ENCODE assay signal across 13 cellular contexts in the genomic region with DNA sequence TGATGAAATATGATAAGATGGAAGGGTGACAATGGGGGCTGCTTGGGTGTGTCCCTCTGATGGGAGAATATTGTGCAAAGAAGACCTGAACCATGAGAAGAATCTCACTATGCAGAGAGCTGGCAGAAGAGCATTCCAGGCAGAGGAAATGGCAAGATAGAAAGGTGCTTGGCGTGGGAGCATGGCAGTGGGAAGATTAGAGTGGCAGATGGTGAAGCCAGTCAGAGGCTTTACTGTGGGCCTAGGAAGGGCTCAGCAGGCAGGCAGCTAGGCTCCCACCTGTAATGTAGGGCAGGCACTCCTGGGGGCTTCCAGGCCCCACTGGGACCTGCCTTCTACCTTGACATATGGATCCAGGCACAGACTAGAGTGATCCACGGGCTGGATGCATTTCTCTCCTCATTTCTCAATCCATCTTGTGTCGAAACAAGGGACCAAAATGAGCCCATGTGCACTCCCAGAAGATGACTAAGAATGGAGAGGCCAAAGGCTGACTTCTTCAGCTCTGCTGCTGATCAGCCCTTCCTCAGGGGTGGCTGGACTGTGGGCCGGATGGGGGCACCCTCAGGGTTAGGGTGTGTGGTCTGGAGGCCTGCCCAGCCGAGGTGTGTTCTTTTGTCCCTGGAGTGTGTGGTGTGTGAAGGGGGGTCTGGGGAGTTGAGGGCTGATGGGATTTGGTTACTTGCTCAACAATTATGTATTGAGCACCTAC.
DNase-seq lines count a peak whose midpoint lies in the region; TF ChIP-seq lines count a peak whose summit lies in the region.
"Had no signal": no experiment of that assay in that cellular context is flagged by ENCODE, and none has a peak within 500 bp of the region (broad histone marks: within the 10 kb centered on the region; RNA-seq: fewer than 3 reads in every experiment).

No MANE protein-coding gene starts in this region.

- peak overlapping the region; percentile 91 for H3K27ac Mint-ChIP-seq in neural crest cell (ENCODE audit: unreplicated experiment)
- H3K27ac Mint-ChIP-seq in chondrocyte (ENCODE audit: unreplicated experiment), result no peak overlapping the region

- peaks cover 6 to 49% (median 25%) of the 10 kb centered on the region in 4 donors for H3K4me1 ChIP-seq in stomach
- H3K4me1 ChIP-seq: ascending aorta had no signal

- H3K36me3 ChIP-seq in stomach, result no peaks in the 10 kb centered on the region
- H3K36me3 ChIP-seq: ascending aorta had no signal

- DNase-seq in GM04503 (ENCODE audit: low read depth) (peak; percentile 48), NCI-H524 (lab: John Stamatoyannopoulos, UW) (peak; percentile 68 to 86), cerebellar cortex (ENCODE audit: low spot score) (peak; percentile 79), neural crest cell (ENCODE audit: low read depth, low spot score) (no peak), chondrocyte (ENCODE audit: low spot score) (no peak), COLO668 (lab: John Stamatoyannopoulos, UW; ENCODE audit: unreplicated experiment) (no peak), stomach (no peak)
- no peak for DNase-seq in activated naive CD4-positive, alpha-beta T cell treated with anti-CD3 and anti-CD28 coated beads, Interleukin-2, amount 50 U/mL, for 16 hours
- DNase-seq: activated CD8-positive, alpha-beta memory T cell treated with anti-CD3 and anti-CD28 coated beads, Interleukin-2, amount 50 U/mL, for 48 hours; COR-L47; NCI-H345 had no signal

- intact Hi-C loops in stomach (cut with DNase I; ENCODE audit: low total_unique reads), result no loop called here

- no peak for TF ChIP-seq CTCF in neural crest cell (conservative IDR thresholded peaks at IDR 0.05)
- no peak for TF ChIP-seq CTCF in chondrocyte (IDR thresholded peaks at IDR 0.05)
- no peak for TF ChIP-seq CTCF in stomach (IDR thresholded peaks at IDR 0.05)

- no peaks in the 10 kb centered on the region for H3K27me3 ChIP-seq in stomach
- H3K27me3 ChIP-seq: ascending aorta had no signal

- no peak for TF ChIP-seq EP300 in stomach (IDR thresholded peaks at IDR 0.05)

- no peak for TF ChIP-seq POLR2A in stomach (IDR thresholded peaks at IDR 0.05)

- H3K4me3 ChIP-seq in stomach, result no peak overlapping the region
- H3K4me3 ChIP-seq: ascending aorta, skin epidermis had no signal

- H3K4me3 Mint-ChIP-seq in neural crest cell (peak overlapping the region; percentile 2), chondrocyte (ENCODE audit: unreplicated experiment) (no peak overlapping the region)

- H3K9me3 Mint-ChIP-seq in neural crest cell (no peaks in the 10 kb centered on the region), chondrocyte (ENCODE audit: low read depth) (peaks cover 3% of the 10 kb centered on the region)

- H3K36me3 Mint-ChIP-seq in neural crest cell (ENCODE audit: low read depth) (peaks cover 9% of the 10 kb centered on the region), chondrocyte (ENCODE audit: low read depth) (peaks cover 2% of the 10 kb centered on the region)

- H3K27me3 Mint-ChIP-seq in neural crest cell (ENCODE audit: low read depth) (no peaks in the 10 kb centered on the region), chondrocyte (ENCODE audit: low read depth) (peaks cover 6% of the 10 kb centered on the region)

- peaks cover 81% of the 10 kb centered on the region for H3K4me1 Mint-ChIP-seq in neural crest cell
- H3K4me1 Mint-ChIP-seq in chondrocyte (ENCODE audit: low read depth), result no peaks in the 10 kb centered on the region

- H3K27ac ChIP-seq in stomach, result no peak overlapping the region
- H3K27ac ChIP-seq: ascending aorta had no signal

- no peaks in the 10 kb centered on the region for H3K9me3 ChIP-seq in stomach
- H3K9me3 ChIP-seq: ascending aorta had no signal

- 60 to 67% (median 64%) methylated on average over 4 to 5 of the region's 5 CpGs for WGBS in stomach, 5 donors

Comparison
In these comparisons a context has a peak if more than half of its experiments do, and no peak if none do; other contexts are left out.
1. DNase-seq: peak in GM04503 (single experiment), NCI-H524 (2 of 2) and cerebellar cortex (single experiment); none in neural crest cell (single experiment), chondrocyte (single experiment), COLO668 (single experiment), activated naive CD4-positive, alpha-beta T cell treated with anti-CD3 and anti-CD28 coated beads, Interleukin-2, amount 50 U/mL, for 16 hours (single experiment) and stomach (single experiment).